1 cellular context compared by ENCODE assay signal in the genomic region with DNA sequence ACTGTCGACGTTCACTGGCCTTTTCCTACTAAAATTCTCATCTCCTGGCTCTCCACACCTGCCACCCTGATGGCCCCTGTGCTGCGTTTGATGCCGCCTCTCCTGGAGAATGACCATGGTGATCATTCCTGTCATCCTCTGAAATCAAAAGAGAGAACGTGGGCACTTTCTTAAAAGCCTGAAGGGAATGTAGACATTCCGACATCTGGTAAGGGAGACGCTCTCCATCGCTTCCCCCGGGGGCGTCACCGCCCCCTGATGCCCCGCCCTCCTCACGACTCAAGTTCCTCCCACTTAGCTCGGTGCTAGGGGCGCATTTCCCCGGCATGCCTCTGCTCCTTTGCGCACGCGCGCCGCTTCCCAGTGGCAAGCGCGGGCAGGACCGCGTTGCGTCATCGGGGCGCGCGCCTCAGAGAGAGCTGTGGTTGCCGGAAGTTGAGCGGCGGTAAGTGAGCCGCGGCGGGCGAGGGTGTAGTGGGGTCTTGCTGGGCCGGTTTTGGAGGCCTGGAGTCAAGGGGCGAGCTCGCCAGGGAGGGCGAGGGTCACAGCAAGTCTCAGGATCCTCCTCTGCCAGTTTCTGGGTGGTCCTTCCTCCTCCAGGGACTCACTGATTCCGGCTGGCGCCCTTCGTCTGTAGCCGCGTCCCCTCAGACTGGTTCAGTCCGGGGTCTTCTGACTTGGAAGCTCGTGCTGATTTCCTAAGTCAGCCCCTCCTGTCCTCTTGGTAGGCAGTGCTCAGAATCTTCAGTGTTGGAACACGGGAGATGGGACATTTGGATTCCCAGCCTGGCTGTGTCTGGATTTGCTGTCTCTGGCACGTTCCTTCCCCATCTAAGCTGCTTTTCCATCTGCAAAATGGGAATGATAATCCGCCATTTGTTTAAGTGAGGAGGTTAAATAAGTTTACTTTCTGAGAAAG.
A peak's percentile ranks its signal among the peaks of the same experiment; 100 is the strongest.
TF ChIP-seq lines count a peak whose summit lies in the region.

A gene with protein sequence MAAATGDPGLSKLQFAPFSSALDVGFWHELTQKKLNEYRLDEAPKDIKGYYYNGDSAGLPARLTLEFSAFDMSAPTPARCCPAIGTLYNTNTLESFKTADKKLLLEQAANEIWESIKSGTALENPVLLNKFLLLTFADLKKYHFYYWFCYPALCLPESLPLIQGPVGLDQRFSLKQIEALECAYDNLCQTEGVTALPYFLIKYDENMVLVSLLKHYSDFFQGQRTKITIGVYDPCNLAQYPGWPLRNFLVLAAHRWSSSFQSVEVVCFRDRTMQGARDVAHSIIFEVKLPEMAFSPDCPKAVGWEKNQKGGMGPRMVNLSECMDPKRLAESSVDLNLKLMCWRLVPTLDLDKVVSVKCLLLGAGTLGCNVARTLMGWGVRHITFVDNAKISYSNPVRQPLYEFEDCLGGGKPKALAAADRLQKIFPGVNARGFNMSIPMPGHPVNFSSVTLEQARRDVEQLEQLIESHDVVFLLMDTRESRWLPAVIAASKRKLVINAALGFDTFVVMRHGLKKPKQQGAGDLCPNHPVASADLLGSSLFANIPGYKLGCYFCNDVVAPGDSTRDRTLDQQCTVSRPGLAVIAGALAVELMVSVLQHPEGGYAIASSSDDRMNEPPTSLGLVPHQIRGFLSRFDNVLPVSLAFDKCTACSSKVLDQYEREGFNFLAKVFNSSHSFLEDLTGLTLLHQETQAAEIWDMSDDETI (plus strand): TSS at position 412 of the 919 bp plus-strand sequence. CDS start 26,299 bp downstream, outside the sequence.

TF ChIP-seq in HepG2, 621 proteins besides CTCF, POLR2A, EP300 and RAD21 (continued from another document and continues in another):
- TF ChIP-seq ARID5B (CRISPR knock-in tag; IDR thresholded peaks at IDR 0.05) = peak; percentile 49; the same call in 1 of the 2 replicates
- peak; percentile 88; the same call in 1 of the 2 replicates for TF ChIP-seq ZNF44 (CRISPR knock-in tag; IDR thresholded peaks at IDR 0.05)
- TF ChIP-seq ZNF101 (CRISPR knock-in tag; IDR thresholded peaks at IDR 0.05; ENCODE audit: borderline replicate concordance, low read depth) = no peak
- no peak for TF ChIP-seq ZNF816 (CRISPR knock-in tag; IDR thresholded peaks at IDR 0.05; ENCODE audit: borderline replicate concordance)
- TF ChIP-seq TCF12 (IDR thresholded peaks at IDR 0.05) = no peak
- no peak for TF ChIP-seq TCF12 (CRISPR knock-in tag; IDR thresholded peaks at IDR 0.05)
- peak; percentile 93 for TF ChIP-seq ZNF501 (CRISPR knock-in tag; IDR thresholded peaks at IDR 0.05)
- no peak for TF ChIP-seq DPF2 (CRISPR knock-in tag; IDR thresholded peaks at IDR 0.05; ENCODE audit: borderline replicate concordance, low read depth)
- peak; percentile 85 for TF ChIP-seq TAF1 (CRISPR knock-in tag; IDR thresholded peaks at IDR 0.05)
- TF ChIP-seq CHD4 (IDR thresholded peaks at IDR 0.05; ENCODE audit: borderline replicate concordance, low read length) = no peak
- TF ChIP-seq FOXM1 (CRISPR knock-in tag; IDR thresholded peaks at IDR 0.05) = no peak
- TF ChIP-seq, protein P1, sequence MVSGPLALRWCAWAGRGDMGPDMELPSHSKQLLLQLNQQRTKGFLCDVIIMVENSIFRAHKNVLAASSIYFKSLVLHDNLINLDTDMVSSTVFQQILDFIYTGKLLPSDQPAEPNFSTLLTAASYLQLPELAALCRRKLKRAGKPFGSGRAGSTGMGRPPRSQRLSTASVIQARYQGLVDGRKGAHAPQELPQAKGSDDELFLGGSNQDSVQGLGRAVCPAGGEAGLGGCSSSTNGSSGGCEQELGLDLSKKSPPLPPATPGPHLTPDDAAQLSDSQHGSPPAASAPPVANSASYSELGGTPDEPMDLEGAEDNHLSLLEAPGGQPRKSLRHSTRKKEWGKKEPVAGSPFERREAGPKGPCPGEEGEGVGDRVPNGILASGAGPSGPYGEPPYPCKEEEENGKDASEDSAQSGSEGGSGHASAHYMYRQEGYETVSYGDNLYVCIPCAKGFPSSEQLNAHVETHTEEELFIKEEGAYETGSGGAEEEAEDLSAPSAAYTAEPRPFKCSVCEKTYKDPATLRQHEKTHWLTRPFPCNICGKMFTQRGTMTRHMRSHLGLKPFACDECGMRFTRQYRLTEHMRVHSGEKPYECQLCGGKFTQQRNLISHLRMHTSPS (CRISPR knock-in tag; IDR thresholded peaks at IDR 0.05; ENCODE audit: low read depth) = no peak
- 0 out of 2 replicates have a peak, but pooled peaks have one; percentile 41 for TF ChIP-seq ETV6 (CRISPR knock-in tag; conservative IDR thresholded peaks at IDR 0.05)
- TF ChIP-seq AGO2 (optimal IDR thresholded peaks at IDR 0.05; ENCODE audit: low read depth, low read length) = no peak
- no peak for TF ChIP-seq MAF1 (CRISPR knock-in tag; IDR thresholded peaks at IDR 0.05; ENCODE audit: borderline replicate concordance)
- no peak for TF ChIP-seq HNRNPL (IDR thresholded peaks at IDR 0.05; ENCODE audit: low read depth, low read length)
- peak; percentile 85 for TF ChIP-seq SP4 (CRISPR knock-in tag; IDR thresholded peaks at IDR 0.05)
- no peak for TF ChIP-seq SCMH1 (CRISPR knock-in tag; IDR thresholded peaks at IDR 0.05; ENCODE audit: borderline replicate concordance)
- peak; percentile 71; the same call in 1 of the 2 replicates for TF ChIP-seq AHR (CRISPR knock-in tag; IDR thresholded peaks at IDR 0.05)
- TF ChIP-seq GATAD2A (CRISPR knock-in tag; IDR thresholded peaks at IDR 0.05) = peak; percentile 67; the same call in 1 of the 2 replicates
- TF ChIP-seq, protein P2, sequence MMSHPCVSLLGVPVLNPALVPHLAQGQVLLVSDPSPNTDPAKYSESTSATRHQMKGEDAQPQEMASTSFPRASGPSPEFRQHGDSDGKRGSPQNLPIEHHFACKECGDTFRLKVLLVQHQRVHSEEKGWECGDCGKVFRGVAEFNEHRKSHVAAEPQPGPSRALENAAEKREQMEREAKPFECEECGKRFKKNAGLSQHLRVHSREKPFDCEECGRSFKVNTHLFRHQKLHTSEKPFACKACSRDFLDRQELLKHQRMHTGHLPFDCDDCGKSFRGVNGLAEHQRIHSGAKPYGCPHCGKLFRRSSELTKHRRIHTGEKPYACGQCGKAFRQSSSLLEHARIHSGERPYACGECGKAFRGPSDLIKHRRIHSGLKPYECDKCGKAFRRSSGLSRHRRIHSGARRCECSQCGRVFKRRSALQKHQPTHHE (CRISPR knock-in tag; IDR thresholded peaks at IDR 0.05; ENCODE audit: borderline replicate concordance) = peak; percentile 92
- TF ChIP-seq ZNF496 (CRISPR knock-in tag; IDR thresholded peaks at IDR 0.05; ENCODE audit: insufficient replicate concordance) = no peak
- TF ChIP-seq PRMT3 (CRISPR knock-in tag; IDR thresholded peaks at IDR 0.05; ENCODE audit: borderline replicate concordance, low read depth) = no peak
- peak; percentile 55; the same call in 1 of the 2 replicates for TF ChIP-seq ZBTB26 (CRISPR knock-in tag; IDR thresholded peaks at IDR 0.05; ENCODE audit: borderline replicate concordance)
- TF ChIP-seq FIP1L1 (IDR thresholded peaks at IDR 0.05; ENCODE audit: borderline replicate concordance, insufficient read depth, low read depth, low read length) = no peak
- TF ChIP-seq ZNF337 (CRISPR knock-in tag; IDR thresholded peaks at IDR 0.05; ENCODE audit: borderline replicate concordance, low read depth) = no peak
- peak; percentile 80 for TF ChIP-seq ZKSCAN5 (CRISPR knock-in tag; IDR thresholded peaks at IDR 0.05)
- no peak for TF ChIP-seq NFE2 (CRISPR knock-in tag; IDR thresholded peaks at IDR 0.05)
- no peak for TF ChIP-seq ZNF616 (CRISPR knock-in tag; IDR thresholded peaks at IDR 0.05; ENCODE audit: low read depth)
- TF ChIP-seq GTF2F1 (IDR thresholded peaks at IDR 0.05; ENCODE audit: low read length) = no peak
- no peak for TF ChIP-seq SIX4 (CRISPR knock-in tag; IDR thresholded peaks at IDR 0.05)
- TF ChIP-seq ZNF644 (CRISPR knock-in tag; IDR thresholded peaks at IDR 0.05; ENCODE audit: low read depth) = no peak
- no peak for TF ChIP-seq ZEB1 (IDR thresholded peaks at IDR 0.05; ENCODE audit: insufficient replicate concordance, low read depth)
- TF ChIP-seq ZNF34 (CRISPR knock-in tag; IDR thresholded peaks at IDR 0.05; ENCODE audit: borderline replicate concordance) = 0 out of 2 replicates have a peak, but pooled peaks have one; percentile 48
- TF ChIP-seq FOSL2 (CRISPR knock-in tag; IDR thresholded peaks at IDR 0.05) = peak; percentile 70; the same call in 1 of the 2 replicates
- no peak for TF ChIP-seq ISX (CRISPR knock-in tag; conservative IDR thresholded peaks at IDR 0.05)
- peak; percentile 72; the same call in 1 of the 2 replicates for TF ChIP-seq RXRA (CRISPR knock-in tag; IDR thresholded peaks at IDR 0.05)
- no peak for TF ChIP-seq SATB2 (CRISPR knock-in tag; IDR thresholded peaks at IDR 0.05)
- TF ChIP-seq NFRKB (IDR thresholded peaks at IDR 0.05) = no peak
- peak; percentile 97 for TF ChIP-seq ARID4A (CRISPR knock-in tag; IDR thresholded peaks at IDR 0.05; ENCODE audit: borderline replicate concordance)
- no peak for TF ChIP-seq SNAI1 (CRISPR knock-in tag; IDR thresholded peaks at IDR 0.05; ENCODE audit: borderline replicate concordance)
- TF ChIP-seq FOXP1 (IDR thresholded peaks at IDR 0.05) = no peak
- TF ChIP-seq FOXP1 (CRISPR knock-in tag; IDR thresholded peaks at IDR 0.05) = no peak
- no peak for TF ChIP-seq CC2D1A (CRISPR knock-in tag; IDR thresholded peaks at IDR 0.05)
- peak; percentile 69; the same call in 1 of the 2 replicates for TF ChIP-seq ZBTB21 (CRISPR knock-in tag; IDR thresholded peaks at IDR 0.05)
- TF ChIP-seq SRF (IDR thresholded peaks at IDR 0.05; ENCODE audit: low read depth, low read length) = no peak
- no peak for TF ChIP-seq ZBTB8A (CRISPR knock-in tag; IDR thresholded peaks at IDR 0.05; ENCODE audit: borderline replicate concordance, low read depth)
- TF ChIP-seq TOE1 (CRISPR knock-in tag; IDR thresholded peaks at IDR 0.05) = 0 out of 2 replicates have a peak, but pooled peaks have one; percentile 23
